Comparison of ENCODE assay signal across 27 cellular contexts in the genomic region with DNA sequence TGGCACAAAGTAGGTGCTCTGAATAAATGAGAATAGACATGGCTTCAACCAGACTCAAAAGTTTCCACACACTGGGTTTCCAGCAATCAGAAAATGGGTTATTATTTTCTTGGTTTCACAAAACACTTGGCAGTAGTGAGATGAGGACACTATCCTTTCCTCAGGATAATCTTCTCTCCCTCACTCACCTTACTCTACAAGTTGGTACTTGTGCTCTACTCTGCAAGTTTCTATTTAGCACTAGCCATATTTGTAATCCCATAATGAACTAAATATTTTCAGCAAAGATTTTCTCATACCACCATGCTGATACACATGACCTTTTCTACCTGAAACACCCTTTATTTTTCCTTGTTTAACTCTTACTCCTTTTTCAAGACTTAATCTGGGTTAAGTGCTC.
"Had no signal": no experiment of that assay in that cellular context is flagged by ENCODE, and none has a peak within 500 bp of the region (broad histone marks: within the 10 kb centered on the region; RNA-seq: fewer than 3 reads in every experiment).

No MANE protein-coding gene starts in this region.

- H3K4me3 ChIP-seq: neural progenitor cell, ovary, psoas muscle, skin epidermis, smooth muscle cell, spleen, stomach, thoracic aorta, thyroid gland, tibial nerve, upper lobe of left lung, vagina had no signal

- H3K9ac ChIP-seq: neural progenitor cell, parathyroid adenoma had no signal

- H3K79me2 ChIP-seq: parathyroid adenoma had no signal

- DNase-seq: natural killer cell; occipital lobe; ovary; posterior cingulate gyrus; psoas muscle; right cardiac atrium; spleen; stimulated activated CD4-positive, alpha-beta T cell treated with anti-CD3 and anti-CD28 coated beads, Interleukin-12 subunit alpha, Interleukin-12 subunit beta, amount 100 ng/mL, for 4 hours; stimulated activated CD4-positive, alpha-beta T cell treated with anti-CD3 and anti-CD28 coated beads, Interleukin-1b, Interleukin-23, amount 100 ng/mL, for 48 hours; stimulated activated CD4-positive, alpha-beta T cell treated with anti-CD3 and anti-CD28 coated beads, Interleukin-4, amount 100 ng/mL, for 1 hour; stimulated activated CD4-positive, alpha-beta T cell treated with anti-CD3 and anti-CD28 coated beads, Interleukin-4, amount 100 ng/mL, for 4 hours; stimulated activated CD8-positive, alpha-beta memory T cell treated with anti-CD3 and anti-CD28 coated beads, Interleukin-4, amount 100 ng/mL, for 48 hours; stimulated activated naive CD4-positive, alpha-beta T cell; stomach; thyroid gland; trophoblast cell; upper lobe of left lung had no signal

- H3K9me3 ChIP-seq: ovary, thoracic aorta, thyroid gland, vagina had no signal

- H3K4me1 ChIP-seq: neural progenitor cell, parathyroid adenoma, psoas muscle, spleen, stomach, thyroid gland, tibial nerve, upper lobe of left lung, vagina had no signal

- H3K27ac ChIP-seq: neural progenitor cell, ovary, parathyroid adenoma, psoas muscle, skin epidermis, spleen, stomach, thoracic aorta, thyroid gland, tibial nerve, upper lobe of left lung, vagina had no signal

- H3K4me2 ChIP-seq: neural progenitor cell, smooth muscle cell had no signal

- H3K36me3 ChIP-seq: neural progenitor cell, ovary, spleen, stomach, thoracic aorta, thyroid gland, tibial nerve, upper lobe of left lung, vagina had no signal

- FAIRE-seq: urothelium cell line had no signal

- ATAC-seq: natural killer cell; psoas muscle; right cardiac atrium; sciatic nerve; stimulated activated memory B cell treated with anti-CD40 and anti-IgM and Interleukin-4, amounts not matched to agents 10 μg/mL and 1 μg/mL and 100 μg/mL, for 72 hours had no signal

- H2AFZ ChIP-seq: neural progenitor cell, parathyroid adenoma had no signal

- H3K27me3 ChIP-seq: neural progenitor cell, ovary, spleen, stomach, thyroid gland, tibial nerve, upper lobe of left lung, vagina had no signal
